ENCODE assay signal across 1 cellular context in the genomic region with DNA sequence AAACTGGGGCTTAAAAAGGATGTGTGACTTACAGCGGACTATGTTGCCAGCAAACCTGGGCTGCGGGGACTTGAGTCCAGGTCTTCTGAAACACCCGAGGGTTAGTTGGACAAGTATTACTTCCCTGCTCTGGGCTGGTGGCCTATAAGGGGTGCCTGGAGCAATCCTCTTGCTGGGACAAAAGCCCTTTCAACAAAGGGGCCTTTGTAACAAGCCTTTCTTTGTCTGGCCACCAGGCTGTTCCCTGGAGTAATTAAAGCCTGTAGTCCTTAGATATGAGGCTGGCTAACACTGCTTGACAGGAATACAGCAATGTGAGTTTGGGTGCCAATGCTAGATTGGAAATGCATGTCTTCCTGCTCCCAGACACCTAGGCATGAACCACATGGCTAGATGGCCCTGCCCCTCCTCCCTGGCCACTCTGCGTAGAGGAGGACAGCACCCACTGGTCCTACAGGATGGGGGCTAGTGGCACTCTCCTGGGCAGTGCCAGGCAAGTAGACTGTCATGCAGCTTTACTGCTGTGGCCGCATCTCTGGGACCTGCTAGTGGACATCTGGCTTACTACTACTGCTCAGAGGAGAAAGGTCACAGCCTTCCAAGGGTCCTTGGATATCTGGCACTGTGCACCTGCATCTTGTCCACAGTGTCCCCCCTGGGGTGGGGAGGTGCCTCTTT.
TF ChIP-seq lines count a peak whose summit lies in the region.

No MANE protein-coding gene starts in this region.

TF ChIP-seq in HCT116, 20 proteins besides CTCF, POLR2A, EP300 and RAD21 (continued from another document):
- TF ChIP-seq MAX (IDR thresholded peaks at IDR 0.05) (no peak), EGR1 (IDR thresholded peaks at IDR 0.05; ENCODE audit: low read depth) (no peak), EZH2 (IDR thresholded peaks at IDR 0.05) (no peak), JUND (IDR thresholded peaks at IDR 0.05) (no peak)
- TF ChIP-seq, protein P1, sequence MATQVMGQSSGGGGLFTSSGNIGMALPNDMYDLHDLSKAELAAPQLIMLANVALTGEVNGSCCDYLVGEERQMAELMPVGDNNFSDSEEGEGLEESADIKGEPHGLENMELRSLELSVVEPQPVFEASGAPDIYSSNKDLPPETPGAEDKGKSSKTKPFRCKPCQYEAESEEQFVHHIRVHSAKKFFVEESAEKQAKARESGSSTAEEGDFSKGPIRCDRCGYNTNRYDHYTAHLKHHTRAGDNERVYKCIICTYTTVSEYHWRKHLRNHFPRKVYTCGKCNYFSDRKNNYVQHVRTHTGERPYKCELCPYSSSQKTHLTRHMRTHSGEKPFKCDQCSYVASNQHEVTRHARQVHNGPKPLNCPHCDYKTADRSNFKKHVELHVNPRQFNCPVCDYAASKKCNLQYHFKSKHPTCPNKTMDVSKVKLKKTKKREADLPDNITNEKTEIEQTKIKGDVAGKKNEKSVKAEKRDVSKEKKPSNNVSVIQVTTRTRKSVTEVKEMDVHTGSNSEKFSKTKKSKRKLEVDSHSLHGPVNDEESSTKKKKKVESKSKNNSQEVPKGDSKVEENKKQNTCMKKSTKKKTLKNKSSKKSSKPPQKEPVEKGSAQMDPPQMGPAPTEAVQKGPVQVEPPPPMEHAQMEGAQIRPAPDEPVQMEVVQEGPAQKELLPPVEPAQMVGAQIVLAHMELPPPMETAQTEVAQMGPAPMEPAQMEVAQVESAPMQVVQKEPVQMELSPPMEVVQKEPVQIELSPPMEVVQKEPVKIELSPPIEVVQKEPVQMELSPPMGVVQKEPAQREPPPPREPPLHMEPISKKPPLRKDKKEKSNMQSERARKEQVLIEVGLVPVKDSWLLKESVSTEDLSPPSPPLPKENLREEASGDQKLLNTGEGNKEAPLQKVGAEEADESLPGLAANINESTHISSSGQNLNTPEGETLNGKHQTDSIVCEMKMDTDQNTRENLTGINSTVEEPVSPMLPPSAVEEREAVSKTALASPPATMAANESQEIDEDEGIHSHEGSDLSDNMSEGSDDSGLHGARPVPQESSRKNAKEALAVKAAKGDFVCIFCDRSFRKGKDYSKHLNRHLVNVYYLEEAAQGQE (IDR thresholded peaks at IDR 0.05; ENCODE audit: low read depth), result no peak
